In the genomic region with DNA sequence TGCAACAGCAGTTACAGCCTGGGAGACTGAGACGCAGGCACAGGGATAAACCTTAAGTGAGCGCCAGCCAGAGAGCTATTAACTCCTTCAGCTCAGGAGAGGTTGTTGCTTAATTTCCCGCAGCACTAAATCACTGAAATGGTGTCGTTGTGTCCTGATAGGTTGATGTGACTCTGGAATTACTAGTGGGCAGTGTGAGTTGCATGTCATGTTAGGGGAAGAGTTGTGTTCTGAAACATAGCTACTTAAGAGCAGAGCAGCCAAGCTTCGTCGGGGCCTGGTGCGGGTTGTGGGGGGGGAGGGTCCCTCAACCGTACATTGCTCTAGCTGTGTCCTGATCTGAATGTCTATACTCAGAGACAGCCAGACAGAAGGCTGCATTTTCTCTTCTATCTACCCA, we compare ENCODE assay signal across 16 cellular contexts.
DNase-seq lines count a peak whose midpoint lies in the region; ATAC-seq, FAIRE-seq and TF ChIP-seq lines count a peak whose summit lies in the region.
"Had no signal": no experiment of that assay in that cellular context is flagged by ENCODE, and none has a peak within 500 bp of the region (broad histone marks: within the 10 kb centered on the region; RNA-seq: fewer than 3 reads in every experiment).

No MANE protein-coding gene starts in this region.

- H3K79me2 ChIP-seq in neural progenitor cell (ENCODE audit: low read depth) = no peaks in the 10 kb centered on the region

- TF ChIP-seq POLR2A in gastrocnemius medialis (IDR thresholded peaks at IDR 0.05) = no peak

- H3K4me3 ChIP-seq in neural progenitor cell = no peak overlapping the region
- no peak overlapping the region for H3K4me3 ChIP-seq in gastrocnemius medialis
- H3K4me3 ChIP-seq: BLaER1 had no signal

- intact Hi-C loops in gastrocnemius medialis (cut with DNase I; ENCODE audit: low total_unique reads) = no loop called here

- ATAC-seq in HG03469 (IDR thresholded peaks at IDR 0.05; ENCODE audit: unreplicated experiment) (no peak), GM21528 (IDR thresholded peaks at IDR 0.05; ENCODE audit: low FRiP score, unreplicated experiment) (no peak), gastrocnemius medialis (no peak)

- no peak overlapping the region for H2AFZ ChIP-seq in neural progenitor cell (replicated peaks)

- no peaks in the 10 kb centered on the region for H3K4me1 Mint-ChIP-seq in neural progenitor cell
- H3K4me1 Mint-ChIP-seq: CD8-positive, alpha-beta memory T cell had no signal

- H3K9me3 ChIP-seq in neural progenitor cell (ENCODE audit: low read depth) (no peaks in the 10 kb centered on the region), gastrocnemius medialis (no peaks in the 10 kb centered on the region)
- H3K9me3 ChIP-seq: BLaER1, Caco-2 had no signal

- no peaks in the 10 kb centered on the region for H3K9me3 Mint-ChIP-seq in neural progenitor cell
- H3K9me3 Mint-ChIP-seq: HFFc6 had no signal

- H3K36me3 ChIP-seq in neural progenitor cell (no peaks in the 10 kb centered on the region), gastrocnemius medialis (no peaks in the 10 kb centered on the region)
- H3K36me3 ChIP-seq: BLaER1 had no signal

- in situ Hi-C loops in gastrocnemius medialis (cut with MboI; ENCODE audit: low sequenced_read_pairs in 4 of 4) = no loop called here

- DNase-seq in DMS79 treated with DMSO at 0.1 percent for 48 hours (lab: John Stamatoyannopoulos, UW) (peak; percentile 48), DMS79 (lab: John Stamatoyannopoulos, UW) (no peak), left kidney (ENCODE audit: low read depth, low spot score) (peak; percentile 75), neural progenitor cell (ENCODE audit: low spot score) (peak; percentile 36), urothelium cell line (ENCODE audit: low spot score) (no peak), gastrocnemius medialis (no peak)
- DNase-seq: Caco-2; CD8-positive, alpha-beta memory T cell; HCEC 1CT; HFFc6 had no signal

- no peaks in the 10 kb centered on the region for H3K27me3 Mint-ChIP-seq in neural progenitor cell (ENCODE audit: insufficient read depth, low read depth)

- no peaks in the 10 kb centered on the region for H3F3A ChIP-seq in neural progenitor cell (ENCODE audit: low read depth)

- no peaks in the 10 kb centered on the region for H3K36me3 Mint-ChIP-seq in neural progenitor cell
- H3K36me3 Mint-ChIP-seq: CD8-positive, alpha-beta memory T cell had no signal

- peak; percentile 30 for FAIRE-seq in urothelium cell line (lab: Jason Lieb, UNC)
- FAIRE-seq: GM18507 had no signal

- TF ChIP-seq CTCF in neural progenitor cell (IDR thresholded peaks at IDR 0.05) (no peak), gastrocnemius medialis (IDR thresholded peaks at IDR 0.05 in 4 of 5, conservative IDR thresholded peaks at IDR 0.05 in 1 of 5) (no peak)

- no peak overlapping the region for H3K27ac Mint-ChIP-seq in neural progenitor cell
- H3K27ac Mint-ChIP-seq: CD8-positive, alpha-beta memory T cell; HFFc6 had no signal

- no peak overlapping the region for H3K4me3 Mint-ChIP-seq in neural progenitor cell
- H3K4me3 Mint-ChIP-seq: CD8-positive, alpha-beta memory T cell; HFFc6 had no signal

- H3K27ac ChIP-seq in neural progenitor cell (no peak overlapping the region), gastrocnemius medialis (no peak overlapping the region)
- H3K27ac ChIP-seq: 22Rv1, BLaER1, HL-60 had no signal

- no peak overlapping the region for H3K9ac ChIP-seq in neural progenitor cell
- H3K9ac ChIP-seq: BLaER1 had no signal

- H4K20me1 ChIP-seq in neural progenitor cell (ENCODE audit: low read depth) = no peaks in the 10 kb centered on the region
- H4K20me1 ChIP-seq: BLaER1 had no signal

- peaks cover 15% of the 10 kb centered on the region for H3K4me1 ChIP-seq in neural progenitor cell
- H3K4me1 ChIP-seq in gastrocnemius medialis = no peaks in the 10 kb centered on the region
- H3K4me1 ChIP-seq: BLaER1, Caco-2 had no signal

- H3K27me3 ChIP-seq in neural progenitor cell (no peaks in the 10 kb centered on the region), gastrocnemius medialis (no peaks in the 10 kb centered on the region)
- H3K27me3 ChIP-seq: BLaER1 had no signal

- H3K4me2 ChIP-seq in neural progenitor cell = peak overlapping the region; percentile 16
- H3K4me2 ChIP-seq: BLaER1 had no signal

Comparison
In these comparisons a context has a peak if more than half of its experiments do, and no peak if none do; other contexts are left out.
1. DNase-seq: peak in DMS79 treated with DMSO at 0.1 percent for 48 hours (single experiment), left kidney (single experiment) and neural progenitor cell (single experiment); none in DMS79 (single experiment), urothelium cell line (single experiment) and gastrocnemius medialis (0 of 2).